Comparison of ENCODE assay signal across 32 cellular contexts in the genomic region with DNA sequence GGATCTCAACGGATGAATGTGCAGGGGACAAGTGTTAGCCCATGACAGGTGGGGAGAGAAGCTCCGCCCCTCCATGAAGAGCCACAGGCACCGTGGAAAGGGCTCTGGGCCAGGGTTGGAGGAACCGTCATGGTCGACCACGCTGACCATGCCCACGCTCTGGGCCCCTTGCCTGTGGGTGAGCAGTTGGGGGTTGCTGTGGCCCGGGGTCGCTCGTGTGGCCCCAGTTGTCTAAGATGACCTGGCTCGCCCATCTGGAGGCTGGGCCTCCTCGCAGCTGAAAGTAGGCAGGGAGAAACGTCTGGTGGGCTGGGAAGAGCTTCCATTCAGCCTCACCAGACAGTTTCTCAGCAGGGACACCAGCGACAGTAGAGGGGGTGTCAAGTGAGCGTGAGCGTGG. TPM values are rescaled to one million over a fixed set of nuclear protein-coding genes. Genes with fewer than 3 reads are reported as not detected.
"Had no signal": no experiment of that assay in that cellular context is flagged by ENCODE, and none has a peak within 500 bp of the region (broad histone marks: within the 10 kb centered on the region; RNA-seq: fewer than 3 reads in every experiment).

No MANE protein-coding gene starts in this region.

- H3K9me3 ChIP-seq: colonic mucosa, esophagus muscularis mucosa, esophagus squamous epithelium, gastrocnemius medialis, gastroesophageal sphincter had no signal

- ATAC-seq: effector memory CD8-positive, alpha-beta T cell; esophagus mucosa; gastrocnemius medialis; gastroesophageal sphincter; heart left ventricle had no signal

- H3K4me3 Mint-ChIP-seq: dendritic cell treated with granulocyte-macrophage colony-stimulating factor and Interleukin-4, amounts not matched to agents 40 ng/mL and 50 ng/mL, for 4 days; effector memory CD8-positive, alpha-beta T cell; endodermal cell had no signal

- H3K27me3 Mint-ChIP-seq: dendritic cell treated with granulocyte-macrophage colony-stimulating factor and Interleukin-4, amounts not matched to agents 40 ng/mL and 50 ng/mL, for 4 days had no signal

- H3K27me3 ChIP-seq: colonic mucosa, dorsolateral prefrontal cortex, esophagus squamous epithelium, gastrocnemius medialis, gastroesophageal sphincter, heart left ventricle had no signal

- H3K4me3 ChIP-seq: colonic mucosa, coronary artery, dorsolateral prefrontal cortex, esophagus muscularis mucosa, esophagus squamous epithelium, gastrocnemius medialis, gastroesophageal sphincter, heart left ventricle had no signal

- H3K27ac Mint-ChIP-seq: dendritic cell treated with granulocyte-macrophage colony-stimulating factor and Interleukin-4, amounts not matched to agents 40 ng/mL and 50 ng/mL, for 4 days; endodermal cell had no signal

- DNase-seq: colonic mucosa; cortex of kidney; dermis blood vessel endothelial cell; dorsolateral prefrontal cortex; effector CD4-positive, alpha-beta T cell; effector CD8-positive, alpha-beta T cell; effector memory CD4-positive, alpha-beta T cell; effector memory CD8-positive, alpha-beta T cell; endodermal cell; erythroblast; esophagus squamous epithelium; foreskin fibroblast; foreskin melanocyte; gastrocnemius medialis; glutamatergic neuron; head of caudate nucleus; heart left ventricle had no signal

- H3K36me3 ChIP-seq: colonic mucosa, esophagus muscularis mucosa, esophagus squamous epithelium, gastrocnemius medialis, gastroesophageal sphincter, heart left ventricle had no signal

- H3K27ac ChIP-seq: colonic mucosa, coronary artery, dorsolateral prefrontal cortex, epithelial cell of prostate, esophagus muscularis mucosa, esophagus squamous epithelium, gastrocnemius medialis, gastroesophageal sphincter, heart left ventricle had no signal

- H3K9me3 Mint-ChIP-seq: dendritic cell treated with granulocyte-macrophage colony-stimulating factor and Interleukin-4, amounts not matched to agents 40 ng/mL and 50 ng/mL, for 4 days; effector memory CD8-positive, alpha-beta T cell; endodermal cell had no signal

- H3K4me1 ChIP-seq: colonic mucosa, esophagus muscularis mucosa, esophagus squamous epithelium, gastrocnemius medialis, gastroesophageal sphincter, heart left ventricle had no signal

- H3K4me1 Mint-ChIP-seq: endodermal cell had no signal

RNA-seq across cellular contexts. Expression of a gene that starts 13.1 kb away (rescaled TPM):
- total RNA-seq: cerebellum, chondrocyte, dermis blood vessel endothelial cell, dermis microvascular lymphatic vessel endothelial cell, endodermal cell, endothelial cell of umbilical vein, epithelial cell of proximal tubule, esophagus mucosa, esophagus muscularis mucosa, esophagus squamous epithelium, fibroblast of lung, fibroblast of villous mesenchyme, frontal cortex, gastrocnemius medialis, glomerular endothelial cell had no signal
- polyA plus RNA-seq: endothelial cell of umbilical vein, fibroblast of lung, heart left ventricle had no signal
